In the genomic region with DNA sequence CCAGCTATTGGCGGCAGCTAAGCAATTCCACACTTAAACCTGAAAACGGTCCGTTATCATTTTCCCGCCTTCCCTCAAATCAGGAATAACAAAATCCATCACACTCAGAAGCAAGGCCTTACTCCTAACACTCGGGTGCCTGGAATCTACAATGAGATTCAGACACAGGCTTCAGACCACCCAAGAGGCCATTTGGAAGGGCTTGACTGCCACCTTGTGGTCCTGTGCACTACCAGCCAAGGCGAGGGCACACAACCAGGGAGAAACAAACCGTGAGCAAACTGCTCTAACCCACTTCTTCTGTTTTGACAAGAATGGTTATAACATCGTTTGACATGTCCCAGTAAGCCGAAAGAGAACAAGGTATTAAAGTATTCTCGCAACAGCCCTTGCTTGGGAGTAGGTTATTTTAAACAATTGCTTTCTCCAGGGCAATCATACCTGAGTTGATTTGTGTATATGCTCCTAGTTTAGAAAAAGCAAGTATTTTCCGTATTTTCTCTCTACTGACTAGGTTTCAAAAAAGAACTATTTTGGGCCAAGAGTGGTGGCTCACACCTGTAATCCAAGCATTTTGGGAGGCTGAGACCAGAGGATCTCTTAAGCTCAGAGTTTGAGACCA, we compare ENCODE assay signal across 8 cellular contexts. TPM values are rescaled to one million over a fixed set of nuclear protein-coding genes. Genes with fewer than 3 reads are reported as not detected.
DNase-seq lines count a peak whose midpoint lies in the region; ATAC-seq, FAIRE-seq and TF ChIP-seq lines count a peak whose summit lies in the region.

No MANE protein-coding gene starts in this region.

- H3K9me3 ChIP-seq in SJCRH30 (replicated peaks) (no peaks in the 10 kb centered on the region), body of pancreas (no peaks in the 10 kb centered on the region), keratinocyte (ENCODE audit: control insufficient read depth, low read depth, low read length) (no peaks in the 10 kb centered on the region), vagina (no peaks in the 10 kb centered on the region)

- H3K79me2 ChIP-seq in keratinocyte (ENCODE audit: control insufficient read depth, insufficient read depth, low read length), result no peaks in the 10 kb centered on the region

- TF ChIP-seq POLR2A in body of pancreas (IDR thresholded peaks at IDR 0.05), result no peak
- no peak for TF ChIP-seq POLR2A in vagina (IDR thresholded peaks at IDR 0.05)

- TF ChIP-seq EP300 in Ishikawa (IDR thresholded peaks at IDR 0.05; ENCODE audit: borderline replicate concordance), result no peak

- H3K9me1 ChIP-seq in keratinocyte (ENCODE audit: control insufficient read depth, extremely low read depth, insufficient read depth, low read length), result no peaks in the 10 kb centered on the region

- TF ChIP-seq CTCF in body of pancreas (IDR thresholded peaks at IDR 0.05), result peak; percentile 22 to 62 (median 51)
- TF ChIP-seq CTCF in keratinocyte (optimal IDR thresholded peaks at IDR 0.05 in 1 of 3, IDR thresholded peaks at IDR 0.05 in 1 of 3, conservative IDR thresholded peaks at IDR 0.05 in 1 of 3; ENCODE audit: extremely low read depth in 1 of 3, insufficient read depth in 2 of 3, low read length in 3 of 3), result peak; percentile 71 to 86 (median 84)
- TF ChIP-seq CTCF in vagina (IDR thresholded peaks at IDR 0.05), result peak in 1 of 3 experiments; percentile 27

- intact Hi-C loops in body of pancreas (cut with DNase I), result no loop called here
- intact Hi-C loops in vagina (cut with DNase I), result no loop called here

- dilution Hi-C loops in keratinocyte (cut with MboI; ENCODE audit: extremely low pct_ligation_motif_present, low sequenced_read_pairs), result no loop called here

- ATAC-seq in GM19467 (IDR thresholded peaks at IDR 0.05; ENCODE audit: unreplicated experiment), result peak; percentile 52
- no peak for ATAC-seq in body of pancreas

- H3K27ac ChIP-seq in SJCRH30, result no peak overlapping the region
- no peak overlapping the region for H3K27ac ChIP-seq in body of pancreas
- H3K27ac ChIP-seq in keratinocyte (ENCODE audit: control insufficient read depth, insufficient read depth, low read length), result no peak overlapping the region
- H3K27ac ChIP-seq in vagina, result no peak overlapping the region

- no peak overlapping the region for H3K9ac ChIP-seq in keratinocyte (ENCODE audit: control insufficient read depth, extremely low read depth, insufficient read depth, low read length)

- H2AFZ ChIP-seq in keratinocyte (ENCODE audit: control insufficient read depth, low read length), result no peak overlapping the region

- WGBS in body of pancreas, 2 donors, result 33% methylated on average over 11 of the region's 11 CpGs

- peak; percentile 17 for FAIRE-seq in keratinocyte (lab: Jason Lieb, UNC)

- TF ChIP-seq RAD21 in Ishikawa (IDR thresholded peaks at IDR 0.05; ENCODE audit: low read depth), result peak; percentile 87

- no peaks in the 10 kb centered on the region for H3K36me3 ChIP-seq in SJCRH30
- peaks cover 0 to 7% of the 10 kb centered on the region in 2 donors for H3K36me3 ChIP-seq in body of pancreas (replicated peaks in 1 of 2; ENCODE audit: insufficient read depth in 1 of 2, low read depth in 2 of 2)
- H3K36me3 ChIP-seq in keratinocyte (ENCODE audit: control insufficient read depth in 2 of 2, extremely low read depth in 1 of 2, insufficient read depth in 2 of 2, low read length in 2 of 2), result peaks cover 0 to 2% of the 10 kb centered on the region in 2 experiments
- peaks cover 0 to 7% of the 10 kb centered on the region in 2 donors for H3K36me3 ChIP-seq in vagina

- no peaks in the 10 kb centered on the region for H3K4me1 ChIP-seq in SJCRH30
- no peaks in the 10 kb centered on the region for H3K4me1 ChIP-seq in body of pancreas
- H3K4me1 ChIP-seq in keratinocyte (ENCODE audit: control insufficient read depth, extremely low read depth, insufficient read depth, low read length), result no peaks in the 10 kb centered on the region
- no peaks in the 10 kb centered on the region for H3K4me1 ChIP-seq in vagina

- H3K4me2 ChIP-seq in keratinocyte (ENCODE audit: control insufficient read depth, extremely low read depth, insufficient read depth, low read depth, low read length), result no peak overlapping the region

- H3K27me3 ChIP-seq in SJCRH30 (no peaks in the 10 kb centered on the region), body of pancreas (no peaks in the 10 kb centered on the region), keratinocyte (ENCODE audit: control insufficient read depth, extremely low read depth, insufficient read depth, low read length) (no peaks in the 10 kb centered on the region), vagina (no peaks in the 10 kb centered on the region)

- H4K20me1 ChIP-seq in keratinocyte (ENCODE audit: control insufficient read depth, extremely low read depth, insufficient read depth, low read length), result no peaks in the 10 kb centered on the region

- peak; percentile 30 for DNase-seq in DMS 273 treated with DMSO at 0.1 percent for 48 hours (lab: John Stamatoyannopoulos, UW)
- peak; percentile 47 to 76 for DNase-seq in SJCRH30
- peak; percentile 25 to 60 (median 32) for DNase-seq in body of pancreas
- no peak for DNase-seq in keratinocyte (ENCODE audit: low read depth, low spot score)
- DNase-seq in stimulated activated CD4-positive, alpha-beta T cell treated with anti-CD3 and anti-CD28 coated beads, Interleukin-4, amount 100 ng/mL, for 4 hours, result peak; percentile 3 to 7
- DNase-seq in vagina (ENCODE audit: extremely low spot score in 2 of 2), result no peak

- no peak overlapping the region for H3K4me3 ChIP-seq in SJCRH30
- H3K4me3 ChIP-seq in body of pancreas, result no peak overlapping the region
- H3K4me3 ChIP-seq in keratinocyte (ENCODE audit: control insufficient read depth in 2 of 3, extremely low read depth in 1 of 3, insufficient read depth in 2 of 3, low read depth in 1 of 3, low read length in 3 of 3), result no peak overlapping the region
- H3K4me3 ChIP-seq in vagina, result no peak overlapping the region

TF ChIP-seq in Ishikawa, 13 proteins besides CTCF, POLR2A, EP300 and RAD21 (continues in another document):
- TF ChIP-seq FOXM1 (IDR thresholded peaks at IDR 0.05; ENCODE audit: borderline replicate concordance, low read depth) (no peak), ZBTB7A (IDR thresholded peaks at IDR 0.05; ENCODE audit: low read depth) (no peak), TCF12 (IDR thresholded peaks at IDR 0.05; ENCODE audit: low read depth) (no peak), USF1 (IDR thresholded peaks at IDR 0.05) (no peak), TEAD4 (IDR thresholded peaks at IDR 0.05) (no peak), NFIC (IDR thresholded peaks at IDR 0.05) (no peak), CEBPB (IDR thresholded peaks at IDR 0.05) (no peak), CREB1 (IDR thresholded peaks at IDR 0.05; ENCODE audit: low read depth) (no peak)
- TF ChIP-seq, protein P1, sequence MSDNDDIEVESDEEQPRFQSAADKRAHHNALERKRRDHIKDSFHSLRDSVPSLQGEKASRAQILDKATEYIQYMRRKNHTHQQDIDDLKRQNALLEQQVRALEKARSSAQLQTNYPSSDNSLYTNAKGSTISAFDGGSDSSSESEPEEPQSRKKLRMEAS (IDR thresholded peaks at IDR 0.05), result no peak

RNA-seq across cellular contexts. Expression of gene TAFA4, which starts 40.1 kb away (rescaled TPM):
- not detected in 2 replicates for total RNA-seq in SJCRH30 (2014; rRNA removed; shearing (Covaris generic))
- total RNA-seq in body of pancreas (under 1 TPM in 1 of 2 donors, not detected in 1; 0.99 TPM), vagina (0.74 TPM)
- polyA plus RNA-seq in keratinocyte, result not detected in 3 replicates
- not detected for polyA plus RNA-seq in keratinocyte (2011; ENCODE audit: low read depth)
- not detected in 2 replicates for polyA plus RNA-seq in keratinocyte (2011; cell fraction: cytosol; rRNA removed)
- polyA plus RNA-seq in keratinocyte (2011; cell fraction: nucleus; rRNA removed), result not detected in 2 replicates
- not detected in 2 replicates for polyA plus RNA-seq in keratinocyte (2012; ENCODE audit: low replicate concordance)
- polyA minus RNA-seq in keratinocyte, result not detected in 3 replicates
- not detected for polyA minus RNA-seq in keratinocyte (2011; cell fraction: cytosol; rRNA and poly(A)+ RNA removed)
- not detected in 2 replicates for polyA minus RNA-seq in keratinocyte (2011; cell fraction: nucleus; rRNA and poly(A)+ RNA removed)

RNA-seq across cellular contexts. Expression of gene EOGT, which starts 41.0 kb away (rescaled TPM):
- 8.0 and 11.7 TPM in 2 replicates for total RNA-seq in SJCRH30 (2014; rRNA removed; shearing (Covaris generic))
- total RNA-seq in body of pancreas (10 to 100 TPM in 1 of 2 donors, 1 to 10 TPM in 1; 9.9 to 15.6 TPM), vagina (31.7 TPM)
- 23.4 to 39.0 TPM (median 35.5 TPM) in 3 replicates for polyA plus RNA-seq in keratinocyte
- polyA plus RNA-seq in keratinocyte (2011; ENCODE audit: low read depth), result 13.7 TPM
- 16.3 and 30.1 TPM in 2 replicates for polyA plus RNA-seq in keratinocyte (2011; cell fraction: cytosol; rRNA removed)
- polyA plus RNA-seq in keratinocyte (2011; cell fraction: nucleus; rRNA removed), result 50.9 and 60.1 TPM in 2 replicates
- 11.3 and 35.8 TPM in 2 replicates for polyA plus RNA-seq in keratinocyte (2012; ENCODE audit: low replicate concordance)
- 27.9 to 59.3 TPM (median 32.2 TPM) in 3 replicates for polyA minus RNA-seq in keratinocyte
- polyA minus RNA-seq in keratinocyte (2011; cell fraction: cytosol; rRNA and poly(A)+ RNA removed), result 32.4 TPM
- polyA minus RNA-seq in keratinocyte (2011; cell fraction: nucleus; rRNA and poly(A)+ RNA removed), result 53.7 and 98.0 TPM in 2 replicates

Comparison
In these comparisons a context has a peak if more than half of its experiments do, and no peak if none do; other contexts are left out.
1. DNase-seq: peak in DMS 273 treated with DMSO at 0.1 percent for 48 hours (single experiment), SJCRH30 (2 of 2), body of pancreas (4 of 4) and stimulated activated CD4-positive, alpha-beta T cell treated with anti-CD3 and anti-CD28 coated beads, Interleukin-4, amount 100 ng/mL, for 4 hours (2 of 2); none in keratinocyte (single experiment) and vagina (0 of 2).